Comparison of ENCODE assay signal across 8 cellular contexts in the genomic region with DNA sequence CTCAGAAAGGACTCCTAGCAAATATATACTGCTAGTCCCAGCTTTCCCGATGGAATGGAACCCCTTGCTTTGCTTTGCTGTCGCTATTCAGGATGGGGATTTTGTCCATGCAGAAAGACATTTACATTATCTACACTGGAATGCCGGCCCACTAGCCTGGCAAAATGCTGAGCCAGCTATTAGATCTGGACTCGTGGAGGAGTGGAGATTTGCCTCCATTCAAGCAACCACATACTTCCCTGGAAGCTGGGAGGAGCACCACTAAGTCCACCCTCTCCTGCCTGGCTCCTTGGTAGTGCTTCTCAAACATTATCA. TPM values are rescaled to one million over a fixed set of nuclear protein-coding genes. Genes with fewer than 3 reads are reported as not detected.
A peak's percentile ranks its signal among the peaks of the same experiment; 100 is the strongest.
DNase-seq lines count a peak whose midpoint lies in the region; ATAC-seq and TF ChIP-seq lines count a peak whose summit lies in the region.

No MANE protein-coding gene starts in this region.

- no peak for DNase-seq in CD4-positive, alpha-beta T cell
- no peak for DNase-seq in brain microvascular endothelial cell
- no peak for DNase-seq in trophoblast cell
- DNase-seq in mucosa of gallbladder (ENCODE audit: low spot score): no peak

- H3K4ac ChIP-seq in trophoblast cell (ENCODE audit: low read depth, low read length): no peak overlapping the region

- H3K27me3 ChIP-seq in CD4-positive, alpha-beta T cell (ENCODE audit: control insufficient read depth, insufficient read depth, low read length): no peaks in the 10 kb centered on the region
- H3K27me3 ChIP-seq in HUES48 (ENCODE audit: control insufficient read depth, insufficient read depth, low read length) (peaks cover 31% of the 10 kb centered on the region), brain microvascular endothelial cell (replicated peaks) (no peaks in the 10 kb centered on the region), trophoblast cell (ENCODE audit: insufficient read depth, low read length) (no peaks in the 10 kb centered on the region)

- H3K4me1 ChIP-seq in HUES48 (ENCODE audit: control insufficient read depth, insufficient read depth, low read length) (peaks cover 11% of the 10 kb centered on the region), trophoblast cell (ENCODE audit: control insufficient read depth in 1 of 2, insufficient read depth in 2 of 2, low read length in 2 of 2) (peaks cover 0 to 3% of the 10 kb centered on the region in 2 experiments)

- WGBS in trophoblast cell (ENCODE audit: extremely low coverage, insufficient coverage, insufficient read length): no CpG with 5 or more reads among the region's 4 CpGs

- CTCF ChIA-PET in CD4-positive, alpha-beta T cell (lab: Charles Lee): interaction anchor here (0.7 to 1.1 kb wide), 2 partner anchors 9 to 75 kb away, joined by 3 read pairs; no protein-coding TSS in a partner anchor

- ATAC-seq in CD4-positive, alpha-beta T cell (ENCODE audit: poor library complexity): no peak
- ATAC-seq in GM21447 (IDR thresholded peaks at IDR 0.05; ENCODE audit: unreplicated experiment) (no peak), HG03108 (IDR thresholded peaks at IDR 0.05; ENCODE audit: unreplicated experiment) (no peak), GM18868 (IDR thresholded peaks at IDR 0.05; ENCODE audit: unreplicated experiment) (no peak)

- intact Hi-C loops in CD4-positive, alpha-beta T cell (cut with DNase I, micrococcal nuclease): loop anchor here (5.0 to 10.0 kb wide), 2 partner anchors 103 to 106 kb away; no protein-coding TSS in a partner anchor

- no peak overlapping the region for H2AK5ac ChIP-seq in trophoblast cell (ENCODE audit: low read length)

- no peak overlapping the region for H4K8ac ChIP-seq in trophoblast cell (ENCODE audit: low read depth, low read length)

- H3K27ac ChIP-seq in CD4-positive, alpha-beta T cell (ENCODE audit: low read depth, low read length): peak overlapping the region; percentile 10
- no peak overlapping the region for H3K27ac ChIP-seq in HUES48 (ENCODE audit: low read depth, low read length)
- no peak overlapping the region for H3K27ac ChIP-seq in brain microvascular endothelial cell
- H3K27ac ChIP-seq in trophoblast cell (ENCODE audit: low read depth, low read length): no peak overlapping the region

- peak overlapping the region; percentile 75 for H3K27ac Mint-ChIP-seq in CD4-positive, alpha-beta T cell

- no peaks in the 10 kb centered on the region for H3K36me3 Mint-ChIP-seq in CD4-positive, alpha-beta T cell (ENCODE audit: low read depth)

- H4K12ac ChIP-seq in trophoblast cell (ENCODE audit: low read depth, low read length): no peak overlapping the region

- H3K36me3 ChIP-seq in HUES48 (ENCODE audit: control insufficient read depth, insufficient read depth, low read length) (no peaks in the 10 kb centered on the region), brain microvascular endothelial cell (replicated peaks) (no peaks in the 10 kb centered on the region), trophoblast cell (ENCODE audit: control insufficient read depth in 1 of 2, insufficient read depth in 2 of 2, low read length in 2 of 2) (no peaks in the 10 kb centered on the region)

- H3K79me2 ChIP-seq in trophoblast cell (ENCODE audit: control insufficient read depth, insufficient read depth, low read length, poor library complexity): no peaks in the 10 kb centered on the region

- peak overlapping the region; percentile 14 for H3K4me2 ChIP-seq in trophoblast cell (ENCODE audit: low read length)

- no peaks in the 10 kb centered on the region for H3K27me3 Mint-ChIP-seq in CD4-positive, alpha-beta T cell

- in situ Hi-C loops in brain microvascular endothelial cell (cut with HindIII; ENCODE audit: low pct_ligation_motif_present, low sequenced_read_pairs): no loop called here

- no peak overlapping the region for H3K14ac ChIP-seq in trophoblast cell (ENCODE audit: low read length)

- TF ChIP-seq CTCF in CD4-positive, alpha-beta T cell (IDR thresholded peaks at IDR 0.05): no peak
- TF ChIP-seq CTCF in brain microvascular endothelial cell (IDR thresholded peaks at IDR 0.05; ENCODE audit: low read depth, low read length, missing control alignments): no peak

- H4K91ac ChIP-seq in trophoblast cell (ENCODE audit: low read depth, low read length): no peak overlapping the region

- peak overlapping the region; percentile 84 for H3K4me3 Mint-ChIP-seq in CD4-positive, alpha-beta T cell

- no peak overlapping the region for H3K23ac ChIP-seq in trophoblast cell (ENCODE audit: low read length)

- H2BK12ac ChIP-seq in trophoblast cell (ENCODE audit: low read length): no peak overlapping the region

- H3K4me3 ChIP-seq in HUES48 (ENCODE audit: low read depth, low read length) (peak overlapping the region; percentile 50; the same call in 1 of the 2 replicates), brain microvascular endothelial cell (ENCODE audit: low read depth, low read length) (peak overlapping the region; percentile 49), trophoblast cell (ENCODE audit: low read depth, low read length) (no peak overlapping the region)

- H3K79me1 ChIP-seq in trophoblast cell (ENCODE audit: low read length): no peaks in the 10 kb centered on the region

- no peak overlapping the region for H3K18ac ChIP-seq in trophoblast cell (ENCODE audit: low read length)

- H3K9me3 ChIP-seq in CD4-positive, alpha-beta T cell (ENCODE audit: control insufficient read depth, low read length): no peaks in the 10 kb centered on the region
- H3K9me3 ChIP-seq in HUES48 (ENCODE audit: control insufficient read depth, insufficient read depth, low read length) (no peaks in the 10 kb centered on the region), trophoblast cell (ENCODE audit: insufficient read depth, low read depth, low read length) (no peaks in the 10 kb centered on the region)

- POLR2A ChIA-PET in CD4-positive, alpha-beta T cell (lab: Charles Lee): interaction anchor here (0.6 to 2.2 kb wide), 6 partner anchors 20 to 111 kb away, joined by 3 to 10 read pairs (median 4); no protein-coding TSS in a partner anchor

- H3K9me3 Mint-ChIP-seq in CD4-positive, alpha-beta T cell: no peaks in the 10 kb centered on the region

- peaks cover 24% of the 10 kb centered on the region for H3K4me1 Mint-ChIP-seq in CD4-positive, alpha-beta T cell (ENCODE audit: low read depth)

- no peak overlapping the region for H2BK5ac ChIP-seq in trophoblast cell (ENCODE audit: low read depth, low read length, poor library complexity)

- no peak overlapping the region for H2BK120ac ChIP-seq in trophoblast cell (ENCODE audit: insufficient read depth, low read length, poor library complexity)

- no peak overlapping the region for H2AFZ ChIP-seq in trophoblast cell (ENCODE audit: insufficient read depth, low read length, poor library complexity)

- H3K9ac ChIP-seq in HUES48 (ENCODE audit: low read depth, low read length): no peak overlapping the region
- no peak overlapping the region for H3K9ac ChIP-seq in trophoblast cell (ENCODE audit: low read length)

RNA-seq across cellular contexts. Expression of a gene that starts 24.1 kb away (rescaled TPM):
- total RNA-seq in CD4-positive, alpha-beta T cell: not detected
- 0.06 and 0.07 TPM in 2 replicates for polyA plus RNA-seq in trophoblast cell (2013)
- total RNA-seq in mucosa of gallbladder: 0.20 TPM

RNA-seq across cellular contexts. Expression of a gene that starts 59.9 kb away (rescaled TPM):
- under 1 TPM; 0.16 to 0.17 TPM for total RNA-seq in CD4-positive, alpha-beta T cell
- 0.05 and 0.10 TPM in 2 replicates for polyA plus RNA-seq in trophoblast cell (2013)
- total RNA-seq in mucosa of gallbladder: 2.0 TPM
